8 cellular contexts compared by ENCODE assay signal in the genomic region with DNA sequence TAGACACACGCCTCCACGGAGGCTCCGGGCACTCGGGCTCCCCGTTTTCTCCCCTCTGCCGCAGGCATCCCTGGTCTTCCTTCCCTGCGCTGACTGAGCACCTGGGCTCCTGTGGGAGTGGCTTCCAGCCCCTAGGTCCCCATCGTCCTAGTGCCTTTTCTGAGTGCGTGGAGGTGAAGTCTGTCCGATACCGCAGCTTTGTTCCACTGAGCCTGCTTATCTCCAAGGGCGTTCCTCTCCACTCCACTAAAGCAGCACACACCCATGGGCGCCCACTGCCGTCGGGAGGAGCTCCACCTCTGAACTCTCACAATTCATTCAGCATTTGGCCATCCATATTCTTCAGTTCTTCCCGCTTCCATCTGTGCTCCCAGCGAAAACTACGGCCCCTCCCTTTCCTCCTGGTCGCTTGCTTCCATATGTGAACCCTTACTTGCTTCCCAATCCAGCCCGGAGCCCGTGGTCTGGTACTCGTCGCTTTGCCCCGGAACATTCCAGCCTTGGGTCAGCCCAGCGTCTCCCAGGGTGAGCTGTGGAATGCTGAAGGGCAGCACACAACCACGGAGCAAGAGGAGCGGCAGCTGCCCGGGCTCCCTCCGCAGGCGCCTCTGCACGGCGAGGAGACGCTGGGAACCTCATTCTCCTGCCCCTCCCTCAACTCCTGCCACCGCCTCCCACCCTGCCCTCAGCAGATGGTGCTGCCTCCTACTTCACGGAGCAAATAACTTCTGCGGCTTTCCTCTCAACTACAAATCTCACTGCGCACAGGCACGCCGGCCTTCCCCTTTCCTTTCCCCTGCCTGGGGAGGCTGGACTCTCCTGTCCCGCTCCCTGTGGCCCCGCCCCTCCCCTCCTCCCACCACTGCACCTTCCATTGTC. TPM values are rescaled to one million over a fixed set of nuclear protein-coding genes. Genes with fewer than 3 reads are reported as not detected.
DNase-seq lines count a peak whose midpoint lies in the region; ATAC-seq and TF ChIP-seq lines count a peak whose summit lies in the region.

No MANE protein-coding gene starts in this region.

- H3K9me3 ChIP-seq in Panc1 (ENCODE audit: control insufficient read depth, insufficient read depth, low read depth, low read length) (no peaks in the 10 kb centered on the region), left ventricle myocardium inferior (replicated peaks) (no peaks in the 10 kb centered on the region), parathyroid adenoma (ENCODE audit: control insufficient read depth, low read length) (no peaks in the 10 kb centered on the region)

- H3K4me3 ChIP-seq in GM23338: peak overlapping the region; percentile 88
- peak overlapping the region; percentile 52 to 83 for H3K4me3 ChIP-seq in Panc1 (ENCODE audit: low read depth in 2 of 2, low read length in 2 of 2)
- peak overlapping the region; percentile 65 for H3K4me3 ChIP-seq in left ventricle myocardium inferior
- H3K4me3 ChIP-seq in parathyroid adenoma (ENCODE audit: low read depth, low read length): peak overlapping the region; percentile 19

- no peak overlapping the region for H3K9ac ChIP-seq in parathyroid adenoma

- no peaks in the 10 kb centered on the region for H3K79me2 ChIP-seq in GM23338 (replicated peaks; ENCODE audit: insufficient read depth)
- H3K79me2 ChIP-seq in parathyroid adenoma: no peaks in the 10 kb centered on the region

- H3F3A ChIP-seq in GM23338 (replicated peaks; ENCODE audit: low read depth): peaks cover 2% of the 10 kb centered on the region; the same call in 1 of the 2 replicates

- H2AFZ ChIP-seq in GM23338 (peak overlapping the region; percentile 99), parathyroid adenoma (peak overlapping the region; percentile 88)

- H3K4me1 ChIP-seq in GM23338 (ENCODE audit: insufficient read depth): peaks cover 8% of the 10 kb centered on the region; the same call in 1 of the 2 replicates
- H3K4me1 ChIP-seq in Panc1 (ENCODE audit: control insufficient read depth, insufficient read depth, low read length): peaks cover 15% of the 10 kb centered on the region
- peaks cover 25% of the 10 kb centered on the region for H3K4me1 ChIP-seq in left ventricle myocardium inferior
- H3K4me1 ChIP-seq in parathyroid adenoma: no peaks in the 10 kb centered on the region

- H3K27me3 ChIP-seq in GM23338 (ENCODE audit: insufficient read depth) (no peaks in the 10 kb centered on the region), Panc1 (ENCODE audit: control insufficient read depth, insufficient read depth, low read length) (no peaks in the 10 kb centered on the region), left ventricle myocardium inferior (ENCODE audit: low read depth) (no peaks in the 10 kb centered on the region), parathyroid adenoma (ENCODE audit: control insufficient read depth, insufficient read depth, low read length) (no peaks in the 10 kb centered on the region)

- H3K4me2 ChIP-seq in GM23338 (peak overlapping the region; percentile 97), parathyroid adenoma (ENCODE audit: low read length) (peak overlapping the region; percentile 63)

- H3K4me3 Mint-ChIP-seq in GM23338: peak overlapping the region; percentile 88

- ATAC-seq in GM23338: peak; percentile 80
- ATAC-seq in Panc1: peak; percentile 81
- no peak for ATAC-seq in HG03280 (IDR thresholded peaks at IDR 0.05; ENCODE audit: unreplicated experiment)

- intact Hi-C loops in Panc1 (cut with micrococcal nuclease; ENCODE audit: unreplicated experiment): no loop called here
- intact Hi-C loops in left ventricle myocardium inferior (cut with micrococcal nuclease): loop anchor here (10.0 kb wide), 1 partner anchor 52 kb away; a partner anchor contains a TSS

- peaks cover 17% of the 10 kb centered on the region for H3K36me3 Mint-ChIP-seq in GM23338 (ENCODE audit: low read depth)

- H3K27ac Mint-ChIP-seq in GM23338: no peak overlapping the region

- no peaks in the 10 kb centered on the region; the same call in 1 of the 2 replicates for H4K20me1 ChIP-seq in GM23338 (replicated peaks; ENCODE audit: insufficient read depth)

- peaks cover 16% of the 10 kb centered on the region for H3K27me3 Mint-ChIP-seq in GM23338 (ENCODE audit: insufficient read depth, low read depth, poor library complexity)

- no peaks in the 10 kb centered on the region for H3K9me2 ChIP-seq in GM23338 (ENCODE audit: insufficient read depth)

- H3K27ac ChIP-seq in GM23338 (ENCODE audit: low read depth) (no peak overlapping the region; the same call in 1 of the 2 replicates), Panc1 (ENCODE audit: low read length) (peak overlapping the region; percentile 74), left ventricle myocardium inferior (replicated peaks) (peak overlapping the region; percentile 60), parathyroid adenoma (no peak overlapping the region)

- CTCF ChIA-PET in Panc1 (lab: Charles Lee): interaction anchor here (0.5 to 1.1 kb wide), 5 partner anchors 11 to 27 kb away, joined by 3 to 6 read pairs (median 3); a partner anchor contains a TSS

- TF ChIP-seq CTCF in GM23338 (conservative IDR thresholded peaks at IDR 0.05; ENCODE audit: low read depth in 2 of 2) (0 out of 4 replicates have a peak, but pooled peaks of 1 of the 2 experiments have one; percentile 12), Panc1 (IDR thresholded peaks at IDR 0.05) (no peak), left ventricle myocardium inferior (IDR thresholded peaks at IDR 0.05; ENCODE audit: borderline replicate concordance) (no peak), parathyroid adenoma (IDR thresholded peaks at IDR 0.05) (no peak)

- DNase-seq in AG08396 (ENCODE audit: low spot score) (peak; percentile 69), GM23338 (ENCODE audit: low spot score) (peak; percentile 76), Panc1 (ENCODE audit: low read depth, low spot score) (no peak), amniotic stem cell (lab: John Stamatoyannopoulos, UW) (peak; percentile 12), left ventricle myocardium inferior (peak; percentile 44), middle frontal gyrus (ENCODE audit: extremely low spot score, low spot score) (no peak)

- in situ Hi-C loops in Panc1 (cut with HindIII; ENCODE audit: low pct_unique_long_range_greater_than_20kb, low sequenced_read_pairs): no loop called here

- H3K9me3 Mint-ChIP-seq in GM23338: no peaks in the 10 kb centered on the region; the same call in 2 of the 3 replicates

- POLR2A ChIA-PET in Panc1 (lab: Charles Lee): no interaction called here

- BruUV-seq in Panc1 (replicated peaks; lab: Mats Ljungman, UMichigan): no TSS peak

- H3K36me3 ChIP-seq in GM23338 (ENCODE audit: insufficient read depth) (no peaks in the 10 kb centered on the region), Panc1 (ENCODE audit: control insufficient read depth, insufficient read depth, low read length) (no peaks in the 10 kb centered on the region), left ventricle myocardium inferior (peaks cover 18% of the 10 kb centered on the region), parathyroid adenoma (ENCODE audit: control insufficient read depth, insufficient read depth, low read length) (no peaks in the 10 kb centered on the region)

- peaks cover 20% of the 10 kb centered on the region for H3K4me1 Mint-ChIP-seq in GM23338

TF ChIP-seq in GM23338, 12 proteins besides CTCF, POLR2A, EP300 and RAD21:
- TF ChIP-seq JUNB (IDR thresholded peaks at IDR 0.05; ENCODE audit: unreplicated experiment) (no peak), POLR2AphosphoS5 (IDR thresholded peaks at IDR 0.05; ENCODE audit: low read depth) (peak; percentile 56)
TF ChIP-seq in GM23338: peak in this region for 1.

RNA-seq across cellular contexts. Expression of a gene that starts 27.5 kb away (rescaled TPM):
- 92.9 and 112 TPM in 2 replicates for total RNA-seq in GM23338 (2014; rRNA removed; shearing (Covaris generic))
- polyA plus RNA-seq in GM23338 (2016; fragmentation: Nextera tagmentation; extraction: Ambion mirVana): 8.8 and 11.0 TPM in 2 replicates
- total RNA-seq in Panc1 (2021; ENCODE audit: unreplicated experiment) (14.7 TPM), left ventricle myocardium inferior (11.8 TPM)
- 17.1 TPM for polyA plus RNA-seq in Panc1 (2012; ENCODE audit: insufficient read length)

RNA-seq across cellular contexts. Expression of a gene that starts 31.9 kb away (rescaled TPM):
- total RNA-seq in GM23338 (2014; rRNA removed; shearing (Covaris generic)): not detected in 2 replicates
- not detected in 2 replicates for polyA plus RNA-seq in GM23338 (2016; fragmentation: Nextera tagmentation; extraction: Ambion mirVana)
- total RNA-seq in Panc1 (2021; ENCODE audit: unreplicated experiment) (not detected), left ventricle myocardium inferior (0.16 TPM)
- not detected for polyA plus RNA-seq in Panc1 (2012; ENCODE audit: insufficient read length)

RNA-seq across cellular contexts. Expression of a gene that starts 52.3 kb away (rescaled TPM):
- 3.2 and 13.8 TPM in 2 replicates for total RNA-seq in GM23338 (2014; rRNA removed; shearing (Covaris generic))
- 1.0 and 1.2 TPM in 2 replicates for polyA plus RNA-seq in GM23338 (2016; fragmentation: Nextera tagmentation; extraction: Ambion mirVana)
- total RNA-seq in Panc1 (2021; ENCODE audit: unreplicated experiment): 12.2 TPM
- polyA plus RNA-seq in Panc1 (2012; ENCODE audit: insufficient read length): 14.1 TPM
- total RNA-seq in left ventricle myocardium inferior: 10.5 TPM

Comparison
In these comparisons a context has a peak if more than half of its experiments do, and no peak if none do; other contexts are left out.
1. DNase-seq: peak in AG08396 (single experiment), GM23338 (single experiment), amniotic stem cell (single experiment) and left ventricle myocardium inferior (single experiment); none in Panc1 (single experiment) and middle frontal gyrus (single experiment).
2. H3K27ac ChIP-seq: peak in Panc1 (single experiment) and left ventricle myocardium inferior (single experiment); none in GM23338 (single experiment) and parathyroid adenoma (single experiment).
3. H3K4me3 ChIP-seq: peak in every context shown above with its lines; median percentile 88 in GM23338; 68 in Panc1; 65 in left ventricle myocardium inferior; 19 in parathyroid adenoma.